In genomic region chr9:101478444-101478843, GRCh38 we compare ENCODE assay signal across 21 cellular contexts. TPM values are rescaled to one million over a fixed set of nuclear protein-coding genes. Genes with fewer than 3 reads are reported as not detected.
DNase-seq lines count a peak whose midpoint lies in the region; ATAC-seq, FAIRE-seq and TF ChIP-seq lines count a peak whose summit lies in the region.
"Had no signal": no experiment of that assay in that cellular context is flagged by ENCODE, and none has a peak within 500 bp of the region (broad histone marks: within the 10 kb centered on the region; RNA-seq: fewer than 3 reads in every experiment).

No MANE protein-coding gene starts in this region.

- TF ChIP-seq EP300 in H1 (IDR thresholded peaks at IDR 0.05; ENCODE audit: borderline replicate concordance in 1 of 2, low read depth in 2 of 2, low read length in 2 of 2): no peak

- H3K27me3 ChIP-seq in GM23338 (ENCODE audit: insufficient read depth) (no peaks in the 10 kb centered on the region), H1 (replicated peaks in 1 of 4; ENCODE audit: control insufficient read depth in 3 of 4, extremely low read depth in 1 of 4, insufficient read depth in 3 of 4, low read length in 3 of 4) (no peaks in the 10 kb centered on the region), small intestine (ENCODE audit: control insufficient read depth in 2 of 2, insufficient read depth in 2 of 2, low read length in 2 of 2) (no peaks in the 10 kb centered on the region)
- H3K27me3 ChIP-seq: thyroid gland had no signal

- no peak overlapping the region for H3K18ac ChIP-seq in H1 (ENCODE audit: extremely low read depth, low read length)

- no peak overlapping the region for H3K4me3 ChIP-seq in GM23338
- no peak overlapping the region for H3K4me3 ChIP-seq in H1 (ENCODE audit: extremely low read depth in 1 of 4, insufficient read depth in 2 of 4, low read depth in 3 of 4, low read length in 4 of 4)
- H3K4me3 ChIP-seq in small intestine (ENCODE audit: low read depth in 1 of 2, low read length in 2 of 2): no peak overlapping the region
- H3K4me3 ChIP-seq: thyroid gland had no signal

- H2BK12ac ChIP-seq in H1 (ENCODE audit: low read depth, low read length): no peak overlapping the region

- no peaks in the 10 kb centered on the region for H3K36me3 ChIP-seq in GM23338 (ENCODE audit: insufficient read depth)
- peaks cover 7 to 25% (median 17%) of the 10 kb centered on the region in 4 experiments for H3K36me3 ChIP-seq in H1 (ENCODE audit: control insufficient read depth in 2 of 4, insufficient read depth in 4 of 4, low read length in 3 of 4)
- H3K36me3 ChIP-seq in small intestine (ENCODE audit: control insufficient read depth in 2 of 2, insufficient read depth in 2 of 2, low read length in 2 of 2): peaks cover 0 to 3% of the 10 kb centered on the region in 2 donors

- no peak overlapping the region for H4K91ac ChIP-seq in H1 (replicated peaks; ENCODE audit: insufficient read length, low read length)

- POLR2A ChIA-PET in H1 (lab: Charles Lee; ENCODE audit: partially characterized antibody): interaction anchor here (0.7 kb wide), 1 partner anchor 17 kb away, joined by 3 read pairs; no protein-coding TSS in a partner anchor

- H3K14ac ChIP-seq in H1 (ENCODE audit: insufficient read length): no peak overlapping the region

- no peak overlapping the region for H2AK5ac ChIP-seq in H1 (ENCODE audit: low read depth, low read length)

- H3K27ac Mint-ChIP-seq in GM23338: no peak overlapping the region
- H3K27ac Mint-ChIP-seq: activated CD4-positive, alpha-beta memory T cell treated with anti-CD3 and anti-CD28 coated beads, Interleukin-2, amount 10 ng/mL, durations not matched to agents 7 days and 5 days; activated naive CD8-positive, alpha-beta T cell treated with anti-CD3 and anti-CD28 coated beads for 36 hours had no signal

- no peak overlapping the region for H3K27ac ChIP-seq in GM23338 (ENCODE audit: low read depth)
- no peak overlapping the region for H3K27ac ChIP-seq in H1 (ENCODE audit: low read depth, low read length)
- H3K27ac ChIP-seq in small intestine (ENCODE audit: low read depth in 1 of 2, low read length in 1 of 2): peak overlapping the region; percentile 76 to 91
- H3K27ac ChIP-seq: HL-60, VCaP had no signal

- WGBS in H1 (ENCODE audit: extremely low coverage in 1 of 2, insufficient coverage in 1 of 2, insufficient read length in 1 of 2, insufficient replicate concordance in 2 of 2, low coverage in 1 of 2, low lambda C conversion rate in 2 of 2, missing lambda C conversion rate in 1 of 2), 2 experiments: 87% methylated on average over 4 of the region's 4 CpGs; no CpG with 5 or more reads in 1 of the 2 experiments
- WGBS in small intestine, 3 donors: 45 to 72% (median 56%) methylated on average over 4 of the region's 4 CpGs

- H4K5ac ChIP-seq in H1 (ENCODE audit: insufficient read length, low read depth, low read length): no peak overlapping the region

- TF ChIP-seq CTCF in GM23338 (conservative IDR thresholded peaks at IDR 0.05; ENCODE audit: low read depth in 2 of 2) (peak; percentile 30; a peak in 3 of 4 replicates), H1 (IDR thresholded peaks at IDR 0.05; ENCODE audit: control extremely low read depth in 1 of 3, insufficient read depth in 1 of 3, low read depth in 1 of 3, low read length in 3 of 3) (peak in 2 of 3 experiments; percentile 5 to 30; a peak in 1 of 4 replicates)

- no peak overlapping the region for H2BK15ac ChIP-seq in H1 (ENCODE audit: low read length)

- peak in 1 of 2 experiments; percentile 23; a peak in 1 of 4 replicates for TF ChIP-seq RAD21 in H1 (IDR thresholded peaks at IDR 0.05 in 1 of 2, conservative IDR thresholded peaks at IDR 0.05 in 1 of 2; ENCODE audit: low read depth in 2 of 2, low read length in 2 of 2)

- H3K23ac ChIP-seq in H1 (ENCODE audit: insufficient read length): no peak overlapping the region

- peaks cover 4% of the 10 kb centered on the region; the same call in 1 of the 2 replicates for H4K20me1 ChIP-seq in GM23338 (replicated peaks; ENCODE audit: insufficient read depth)
- H4K20me1 ChIP-seq in H1 (replicated peaks in 1 of 2; ENCODE audit: control insufficient read depth in 1 of 2, insufficient read depth in 2 of 2, low read length in 2 of 2): no peaks in the 10 kb centered on the region

- no peaks in the 10 kb centered on the region for H3K23me2 ChIP-seq in H1 (ENCODE audit: low read depth, low read length)

- H2BK120ac ChIP-seq in H1 (replicated peaks; ENCODE audit: low read depth, low read length): no peak overlapping the region

- no peak for FAIRE-seq in H1 (lab: Jason Lieb, UNC)
- no peak for FAIRE-seq in small intestine (lab: Jason Lieb, UNC)
- FAIRE-seq: GM18507, RCC 7860 had no signal

- H2AFZ ChIP-seq in GM23338 (no peak overlapping the region), H1 (ENCODE audit: low read length) (no peak overlapping the region)

- no peak overlapping the region for H4K8ac ChIP-seq in H1 (ENCODE audit: extremely low read depth, insufficient read depth, low read length)

- peaks cover 33% of the 10 kb centered on the region for H3K4me1 Mint-ChIP-seq in GM23338
- H3K4me1 Mint-ChIP-seq: activated CD4-positive, alpha-beta memory T cell treated with anti-CD3 and anti-CD28 coated beads, Interleukin-2, amount 10 ng/mL, durations not matched to agents 7 days and 5 days; activated naive CD8-positive, alpha-beta T cell treated with anti-CD3 and anti-CD28 coated beads for 36 hours had no signal

- no peaks in the 10 kb centered on the region; the same call in 1 of the 2 replicates for H3K9me2 ChIP-seq in GM23338 (ENCODE audit: insufficient read depth)

- H2BK5ac ChIP-seq in H1 (ENCODE audit: low read depth, low read length): no peak overlapping the region

- TF ChIP-seq POLR2A in H1 (IDR thresholded peaks at IDR 0.05; ENCODE audit: control extremely low read depth in 1 of 2, low read depth in 2 of 2, low read length in 2 of 2): no peak

- no peak overlapping the region for H3K4me3 Mint-ChIP-seq in GM23338
- H3K4me3 Mint-ChIP-seq: activated CD4-positive, alpha-beta memory T cell treated with anti-CD3 and anti-CD28 coated beads, Interleukin-2, amount 10 ng/mL, durations not matched to agents 7 days and 5 days; activated naive CD8-positive, alpha-beta T cell treated with anti-CD3 and anti-CD28 coated beads for 36 hours; activated T-cell treated with anti-CD3 and anti-CD28 coated beads, Interleukin-2, amount 50 U/mL, for 4 hours had no signal

- peaks cover 3% of the 10 kb centered on the region for H3K79me1 ChIP-seq in H1 (ENCODE audit: low read depth, low read length)

- peaks cover 24% of the 10 kb centered on the region for H3K79me2 ChIP-seq in GM23338 (replicated peaks; ENCODE audit: insufficient read depth)
- peaks cover 0 to 25% of the 10 kb centered on the region in 2 experiments; a peak in 3 of 4 replicates for H3K79me2 ChIP-seq in H1 (ENCODE audit: control insufficient read depth in 1 of 2, insufficient read depth in 2 of 2, low read length in 2 of 2)

- H3F3A ChIP-seq in GM23338 (replicated peaks; ENCODE audit: low read depth): no peaks in the 10 kb centered on the region

- no peak overlapping the region for H3K56ac ChIP-seq in H1 (replicated peaks; ENCODE audit: insufficient read length, low read depth, low read length)

- no peak overlapping the region for H2BK20ac ChIP-seq in H1 (ENCODE audit: low read length)

- H3K9me3 Mint-ChIP-seq in GM23338: no peaks in the 10 kb centered on the region
- H3K9me3 Mint-ChIP-seq: activated CD4-positive, alpha-beta memory T cell treated with anti-CD3 and anti-CD28 coated beads, Interleukin-2, amount 10 ng/mL, durations not matched to agents 7 days and 5 days; activated naive CD8-positive, alpha-beta T cell treated with anti-CD3 and anti-CD28 coated beads for 36 hours; activated T-cell treated with anti-CD3 and anti-CD28 coated beads, Interleukin-2, amount 50 U/mL, for 4 hours had no signal

- no peak overlapping the region for H3K4me2 ChIP-seq in GM23338
- no peak overlapping the region for H3K4me2 ChIP-seq in H1 (ENCODE audit: insufficient read depth in 1 of 2, low read depth in 2 of 2, low read length in 2 of 2)

- DNase-seq in GM23338 (ENCODE audit: low spot score) (peak; percentile 24), NCI-H510A (lab: John Stamatoyannopoulos, UW) (peak; percentile 15), H1 (ENCODE audit: low read depth in 1 of 2, low spot score in 2 of 2) (no peak), small intestine (peak; percentile 70)
- DNase-seq: activated CD4-positive, alpha-beta memory T cell treated with anti-CD3 and anti-CD28 coated beads, Interleukin-2, amount 10 ng/mL, durations not matched to agents 7 days and 5 days; activated naive CD8-positive, alpha-beta T cell treated with anti-CD3 and anti-CD28 coated beads for 36 hours; activated T-cell treated with anti-CD3 and anti-CD28 coated beads, Interleukin-2, amount 50 U/mL, for 4 hours; DMS79; hypothalamus; NCI-H1105 treated with DMSO at 0.1 percent for 48 hours; occipital lobe; stimulated activated CD4-positive, alpha-beta T cell treated with anti-CD3 and anti-CD28 coated beads, Interleukin-4, amount 100 ng/mL, for 24 hours had no signal

- H3K27me3 Mint-ChIP-seq in GM23338 (ENCODE audit: insufficient read depth, low read depth, poor library complexity): peaks cover 3% of the 10 kb centered on the region

- no peaks in the 10 kb centered on the region for H3K9me3 ChIP-seq in H1 (ENCODE audit: insufficient read depth in 2 of 2, low read depth in 1 of 2, low read length in 1 of 2)
- H3K9me3 ChIP-seq in small intestine (ENCODE audit: control insufficient read depth, low read depth): no peaks in the 10 kb centered on the region
- H3K9me3 ChIP-seq: thyroid gland had no signal

- peak; percentile 54 for ATAC-seq in GM23338
- ATAC-seq in GM19035 (IDR thresholded peaks at IDR 0.05; ENCODE audit: unreplicated experiment): no peak
- ATAC-seq in GM18907 (IDR thresholded peaks at IDR 0.05; ENCODE audit: unreplicated experiment): no peak
- ATAC-seq in GM18858 (IDR thresholded peaks at IDR 0.05; ENCODE audit: unreplicated experiment): no peak
- ATAC-seq: activated T-cell treated with anti-CD3 and anti-CD28 coated beads, Interleukin-2, amount 50 U/mL, for 4 hours had no signal

- CTCF ChIA-PET in H1 (lab: Charles Lee; ENCODE audit: partially characterized antibody): interaction anchor here (1.5 to 12.5 kb wide), 5 partner anchors 8 to 51 kb away, joined by 5 to 122 read pairs (median 10); a partner anchor contains a TSS

- no peak overlapping the region for H3K4ac ChIP-seq in H1 (replicated peaks; ENCODE audit: insufficient read length, low read depth, low read length)

- no peak overlapping the region for H3K9ac ChIP-seq in H1 (replicated peaks in 1 of 4; ENCODE audit: extremely low read depth in 1 of 4, low read depth in 3 of 4, low read length in 3 of 4)

- H3K4me1 ChIP-seq in GM23338 (ENCODE audit: insufficient read depth) (peaks cover 19% of the 10 kb centered on the region), H1 (replicated peaks in 1 of 4; ENCODE audit: control insufficient read depth in 3 of 4, insufficient read depth in 4 of 4, low read length in 3 of 4) (peaks cover 0 to 4% (median 1%) of the 10 kb centered on the region in 4 experiments; a peak in 2 of 7 replicates), small intestine (ENCODE audit: control insufficient read depth in 2 of 2, insufficient read depth in 1 of 2, low read depth in 1 of 2, low read length in 1 of 2) (peaks cover 5% of the 10 kb centered on the region in 2 donors)

- H3K36me3 Mint-ChIP-seq in GM23338 (ENCODE audit: low read depth): peaks cover 27% of the 10 kb centered on the region
- H3K36me3 Mint-ChIP-seq: activated naive CD8-positive, alpha-beta T cell treated with anti-CD3 and anti-CD28 coated beads for 36 hours had no signal

RNA-seq across cellular contexts. Expression of gene ALDOB, which starts 42.9 kb away (rescaled TPM):
- total RNA-seq in GM23338 (2014; rRNA removed; shearing (Covaris generic)): not detected in 2 replicates
- polyA plus RNA-seq in GM23338 (2016; fragmentation: Nextera tagmentation; extraction: Ambion mirVana) (not detected in 2 replicates), H1 (2011; rRNA removed) (not detected in 2 replicates), small intestine (over 10,000 TPM in 2 of 3 donors, 100 to 1,000 TPM in 1; 757 to 16,248 (median 11,399) TPM)
- total RNA-seq in H1 (2021; fragmentation: NEBNext Ultra II Directional; extraction: Animal tissue kit (Norgen Biotek cat#: 25700)): not detected in 2 replicates
- polyA plus RNA-seq in H1 (2011; cell fraction: cytosol; rRNA removed): not detected
- polyA plus RNA-seq in H1 (2011; cell fraction: nucleus; rRNA removed): not detected
- not detected in 4 replicates for polyA plus RNA-seq in H1 (2012, experiment 1 of 2)
- polyA plus RNA-seq in H1 (2012, experiment 2 of 2): not detected
- not detected for polyA plus RNA-seq in H1 (2013, experiment 1 of 2)
- polyA plus RNA-seq in H1 (2013, experiment 2 of 2): not detected
- not detected in 2 replicates for polyA minus RNA-seq in H1 (2011; rRNA and poly(A)+ RNA removed)
- not detected for polyA minus RNA-seq in H1 (2011; cell fraction: cytosol; rRNA and poly(A)+ RNA removed)
- polyA minus RNA-seq in H1 (2011; cell fraction: nucleus; rRNA and poly(A)+ RNA removed): not detected
- total RNA-seq: activated CD4-positive, alpha-beta memory T cell treated with anti-CD3 and anti-CD28 coated beads, Interleukin-2, amount 10 ng/mL, durations not matched to agents 7 days and 5 days; activated naive CD8-positive, alpha-beta T cell treated with anti-CD3 and anti-CD28 coated beads for 36 hours; sciatic nerve; thyroid gland had no signal

RNA-seq across cellular contexts. Expression of gene RNF20, which starts 55.2 kb away (rescaled TPM):
- 31.0 and 36.2 TPM in 2 replicates for total RNA-seq in GM23338 (2014; rRNA removed; shearing (Covaris generic))
- polyA plus RNA-seq in GM23338 (2016; fragmentation: Nextera tagmentation; extraction: Ambion mirVana): 28.3 and 33.6 TPM in 2 replicates
- total RNA-seq in H1 (2021; fragmentation: NEBNext Ultra II Directional; extraction: Animal tissue kit (Norgen Biotek cat#: 25700)): 61.9 and 65.2 TPM in 2 replicates
- 7.3 and 9.4 TPM in 2 replicates for polyA plus RNA-seq in H1 (2011; rRNA removed)
- 16.7 TPM for polyA plus RNA-seq in H1 (2011; cell fraction: cytosol; rRNA removed)
- polyA plus RNA-seq in H1 (2011; cell fraction: nucleus; rRNA removed): 9.8 TPM
- polyA plus RNA-seq in H1 (2012, experiment 1 of 2): 29.3 to 59.4 TPM (median 49.3 TPM) in 4 replicates
- 3.2 TPM for polyA plus RNA-seq in H1 (2012, experiment 2 of 2)
- polyA plus RNA-seq in H1 (2013, experiment 1 of 2): 39.4 TPM
- 36.7 TPM for polyA plus RNA-seq in H1 (2013, experiment 2 of 2)
- 45.9 and 62.0 TPM in 2 replicates for polyA minus RNA-seq in H1 (2011; rRNA and poly(A)+ RNA removed)
- 21.4 TPM for polyA minus RNA-seq in H1 (2011; cell fraction: cytosol; rRNA and poly(A)+ RNA removed)
- polyA minus RNA-seq in H1 (2011; cell fraction: nucleus; rRNA and poly(A)+ RNA removed): 34.2 TPM
- 10 to 100 TPM in 1 of 3 donors, 1 to 10 TPM in 2; 6.8 to 17.3 (median 9.8) TPM for polyA plus RNA-seq in small intestine

Comparison
In these comparisons a context has a peak if more than half of its experiments do, and no peak if none do; other contexts are left out.
1. DNase-seq: peak in GM23338 (single experiment), NCI-H510A (single experiment) and small intestine (single experiment); none in H1 (0 of 2).
2. H3K27ac ChIP-seq: peak in small intestine (2 of 2); none in GM23338 (single experiment) and H1 (single experiment).
3. RNA of gene ALDOB, which starts 42.9 kb away (polyA plus RNA-seq): 757 to 16,248 TPM in small intestine; not detected in GM23338 and not detected in H1; every median in the first group is over 100 times any median in the second.